In the genomic region with DNA sequence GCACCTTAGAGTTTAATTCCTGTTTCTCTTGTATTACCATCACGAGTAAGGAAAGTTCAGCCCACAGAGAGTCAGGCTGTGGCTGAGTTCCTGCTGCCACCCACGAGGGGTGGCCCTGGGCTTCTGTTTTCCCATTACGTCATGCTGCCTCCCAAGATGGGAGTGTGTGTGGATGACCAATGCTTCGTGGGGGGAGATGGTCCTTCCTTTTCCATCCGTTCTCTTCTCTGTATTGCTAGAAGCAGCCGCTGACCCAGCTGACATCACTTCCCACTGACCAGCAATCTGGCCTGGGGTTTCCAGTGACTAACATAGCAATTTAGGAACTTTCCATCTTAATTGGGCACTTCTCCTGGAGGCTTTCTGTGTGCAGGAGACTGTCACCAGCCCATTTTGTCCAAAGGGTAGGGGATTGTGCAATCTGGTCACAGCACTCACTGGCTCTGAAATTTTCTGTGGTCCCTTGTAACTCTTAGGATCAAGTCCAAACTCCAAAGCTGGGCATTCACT, we compare ENCODE assay signal across 1 cellular context.
TF ChIP-seq lines count a peak whose summit lies in the region.

No MANE protein-coding gene starts in this region.

TF ChIP-seq in SK-N-SH treated with all-trans-retinoic acid at 6 μM for 48 hours, 23 proteins besides CTCF, POLR2A, EP300 and RAD21 (continued from another document):
- TF ChIP-seq, protein P1, sequence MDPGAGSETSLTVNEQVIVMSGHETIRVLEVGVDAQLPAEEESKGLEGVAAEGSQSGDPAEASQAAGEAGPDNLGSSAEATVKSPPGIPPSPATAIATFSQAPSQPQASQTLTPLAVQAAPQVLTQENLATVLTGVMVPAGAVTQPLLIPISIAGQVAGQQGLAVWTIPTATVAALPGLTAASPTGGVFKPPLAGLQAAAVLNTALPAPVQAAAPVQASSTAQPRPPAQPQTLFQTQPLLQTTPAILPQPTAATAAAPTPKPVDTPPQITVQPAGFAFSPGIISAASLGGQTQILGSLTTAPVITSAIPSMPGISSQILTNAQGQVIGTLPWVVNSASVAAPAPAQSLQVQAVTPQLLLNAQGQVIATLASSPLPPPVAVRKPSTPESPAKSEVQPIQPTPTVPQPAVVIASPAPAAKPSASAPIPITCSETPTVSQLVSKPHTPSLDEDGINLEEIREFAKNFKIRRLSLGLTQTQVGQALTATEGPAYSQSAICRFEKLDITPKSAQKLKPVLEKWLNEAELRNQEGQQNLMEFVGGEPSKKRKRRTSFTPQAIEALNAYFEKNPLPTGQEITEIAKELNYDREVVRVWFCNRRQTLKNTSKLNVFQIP (CRISPR knock-in tag; IDR thresholded peaks at IDR 0.05; ENCODE audit: borderline replicate concordance, low read depth), result no peak
- no peak for TF ChIP-seq GLIS3 (CRISPR knock-in tag; IDR thresholded peaks at IDR 0.05)
- no peak for TF ChIP-seq OSR1 (CRISPR knock-in tag; IDR thresholded peaks at IDR 0.05)
- TF ChIP-seq ZNF70 (CRISPR knock-in tag; IDR thresholded peaks at IDR 0.05), result no peak
- TF ChIP-seq TOX (CRISPR knock-in tag; IDR thresholded peaks at IDR 0.05; ENCODE audit: borderline replicate concordance), result no peak
- TF ChIP-seq ZFP3 (CRISPR knock-in tag; IDR thresholded peaks at IDR 0.05), result no peak
